Comparison of ENCODE assay signal across 8 cellular contexts in the genomic region with DNA sequence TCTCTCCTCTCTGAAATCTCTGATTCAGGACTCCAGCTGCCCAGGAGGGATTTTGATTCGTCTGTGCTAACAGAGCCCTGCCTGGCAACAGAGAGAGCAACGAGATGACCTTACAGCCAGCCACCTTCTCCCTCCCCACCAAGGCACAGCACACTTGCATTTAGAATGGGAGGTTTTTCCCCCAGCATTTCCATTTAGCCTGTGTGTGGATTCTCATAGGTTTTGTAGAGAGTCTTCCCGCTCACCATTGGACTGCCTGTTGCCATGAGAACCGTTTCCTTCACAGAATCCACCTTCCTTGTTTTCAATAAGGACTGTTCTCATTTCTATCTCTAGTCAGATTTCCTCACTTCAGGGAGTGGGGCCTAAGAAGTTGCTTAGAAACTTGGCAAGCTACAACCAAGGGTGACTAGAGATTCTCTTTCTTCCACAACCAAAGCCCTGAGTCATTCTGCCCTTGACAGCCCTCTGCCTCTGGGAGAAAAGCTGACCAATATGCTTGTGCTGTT. TPM values are rescaled to one million over a fixed set of nuclear protein-coding genes. Genes with fewer than 3 reads are reported as not detected.
A peak's percentile ranks its signal among the peaks of the same experiment; 100 is the strongest.
DNase-seq lines count a peak whose midpoint lies in the region; ATAC-seq and TF ChIP-seq lines count a peak whose summit lies in the region.

No MANE protein-coding gene starts in this region.

- TF ChIP-seq CTCF in right atrium auricular region (IDR thresholded peaks at IDR 0.05) = no peak

- H3K27ac Mint-ChIP-seq in activated naive CD8-positive, alpha-beta T cell = peak overlapping the region; percentile 59
- H3K27ac Mint-ChIP-seq in natural killer cell treated with Interleukin-12 subunit alpha and Interleukin-12 subunit beta and Interleukin-15 and Interleukin-18, amount 100 ng/mL, for 72 hours = peak overlapping the region in 1 of 2 donors; percentile 34

- H3K9me3 ChIP-seq in right atrium auricular region = no peaks in the 10 kb centered on the region

- H3K4me3 ChIP-seq in right atrium auricular region = no peak overlapping the region

- H3K4me1 Mint-ChIP-seq in activated naive CD8-positive, alpha-beta T cell (ENCODE audit: low read depth) = peaks cover 66% of the 10 kb centered on the region
- H3K4me1 Mint-ChIP-seq in natural killer cell treated with Interleukin-12 subunit alpha and Interleukin-12 subunit beta and Interleukin-15 and Interleukin-18, amount 100 ng/mL, for 72 hours (ENCODE audit: low read depth in 2 of 2) = peaks cover 36 to 40% of the 10 kb centered on the region in 2 donors

- DNase-seq in A172 (ENCODE audit: low spot score) (peak; percentile 82), GF-D8 (lab: John Stamatoyannopoulos, UW) (peak; percentile 43), right atrium auricular region (ENCODE audit: low spot score) (peak; percentile 68), left colon (no peak), DMS79 treated with DMSO at 0.1 percent for 48 hours (lab: John Stamatoyannopoulos, UW) (no peak)
- no peak for DNase-seq in natural killer cell treated with Interleukin-12 subunit alpha and Interleukin-12 subunit beta and Interleukin-15 and Interleukin-18, amount 100 ng/mL, for 72 hours (ENCODE audit: low spot score)

- peaks cover 0 to 14% of the 10 kb centered on the region in 2 donors for H3K4me1 ChIP-seq in right atrium auricular region

- no peak for ATAC-seq in natural killer cell treated with Interleukin-12 subunit alpha and Interleukin-12 subunit beta and Interleukin-15 and Interleukin-18, amount 100 ng/mL, for 72 hours
- no peak for ATAC-seq in left colon
- no peak for ATAC-seq in GM19023 (IDR thresholded peaks at IDR 0.05; ENCODE audit: unreplicated experiment)

- no peaks in the 10 kb centered on the region for H3K9me3 Mint-ChIP-seq in activated naive CD8-positive, alpha-beta T cell (ENCODE audit: low read depth)
- no peaks in the 10 kb centered on the region for H3K9me3 Mint-ChIP-seq in natural killer cell treated with Interleukin-12 subunit alpha and Interleukin-12 subunit beta and Interleukin-15 and Interleukin-18, amount 100 ng/mL, for 72 hours

- no peaks in the 10 kb centered on the region for H3K27me3 Mint-ChIP-seq in activated naive CD8-positive, alpha-beta T cell
- peaks cover 6 to 12% of the 10 kb centered on the region in 2 donors for H3K27me3 Mint-ChIP-seq in natural killer cell treated with Interleukin-12 subunit alpha and Interleukin-12 subunit beta and Interleukin-15 and Interleukin-18, amount 100 ng/mL, for 72 hours

- H3K36me3 ChIP-seq in right atrium auricular region = peaks cover 2% of the 10 kb centered on the region

- H3K27me3 ChIP-seq in right atrium auricular region = no peaks in the 10 kb centered on the region

- H3K36me3 Mint-ChIP-seq in activated naive CD8-positive, alpha-beta T cell = no peaks in the 10 kb centered on the region
- H3K36me3 Mint-ChIP-seq in natural killer cell treated with Interleukin-12 subunit alpha and Interleukin-12 subunit beta and Interleukin-15 and Interleukin-18, amount 100 ng/mL, for 72 hours = peaks cover 6% of the 10 kb centered on the region

- peak overlapping the region in 1 of 2 donors; percentile 11 for H3K27ac ChIP-seq in right atrium auricular region

- H3K4me3 Mint-ChIP-seq in activated naive CD8-positive, alpha-beta T cell = no peak overlapping the region
- no peak overlapping the region for H3K4me3 Mint-ChIP-seq in natural killer cell treated with Interleukin-12 subunit alpha and Interleukin-12 subunit beta and Interleukin-15 and Interleukin-18, amount 100 ng/mL, for 72 hours

- intact Hi-C loops in left colon (cut with DNase I, micrococcal nuclease) = no loop called here

RNA-seq across cellular contexts. Expression of a gene that starts 5.8 kb away (rescaled TPM):
- 22.0 and 29.6 TPM in 2 replicates for total RNA-seq in A172 (2014; rRNA removed; shearing (Covaris generic))
- total RNA-seq in right atrium auricular region (1 to 10 TPM; 1.3 to 3.2 TPM), left colon (10 to 100 TPM; 18.2 to 19.8 TPM)
- 10 to 100 TPM; 50.8 to 53.3 TPM for total RNA-seq in natural killer cell treated with Interleukin-12 subunit alpha and Interleukin-12 subunit beta and Interleukin-15 and Interleukin-18, amount 100 ng/mL, for 72 hours

RNA-seq across cellular contexts. Expression of a gene that starts 42.8 kb away (rescaled TPM):
- total RNA-seq in A172 (2014; rRNA removed; shearing (Covaris generic)) = 3.3 and 5.8 TPM in 2 replicates
- total RNA-seq in right atrium auricular region (10 to 100 TPM in 1 of 2 donors, 1 to 10 TPM in 1; 9.9 to 17.5 TPM), left colon (1 to 10 TPM; 3.3 to 7.7 TPM)
- total RNA-seq in natural killer cell treated with Interleukin-12 subunit alpha and Interleukin-12 subunit beta and Interleukin-15 and Interleukin-18, amount 100 ng/mL, for 72 hours = 100 to 1,000 TPM; 178 to 260 TPM

Comparison
In these comparisons a context has a peak if more than half of its experiments do, and no peak if none do; other contexts are left out.
1. DNase-seq: peak in A172 (single experiment), GF-D8 (single experiment) and right atrium auricular region (single experiment); none in natural killer cell treated with Interleukin-12 subunit alpha and Interleukin-12 subunit beta and Interleukin-15 and Interleukin-18, amount 100 ng/mL, for 72 hours (single experiment), left colon (0 of 2) and DMS79 treated with DMSO at 0.1 percent for 48 hours (single experiment).
2. RNA of a gene that starts 42.8 kb away (total RNA-seq): 178 to 260 TPM in natural killer cell treated with Interleukin-12 subunit alpha and Interleukin-12 subunit beta and Interleukin-15 and Interleukin-18, amount 100 ng/mL, for 72 hours; 9.9 to 17.5 TPM in right atrium auricular region, 3.3 to 7.7 TPM in left colon and 3.3 to 5.8 TPM in A172; every median in the first group is over 4 times any median in the second.